ENCODE assay signal across 20 cellular contexts in the genomic region with DNA sequence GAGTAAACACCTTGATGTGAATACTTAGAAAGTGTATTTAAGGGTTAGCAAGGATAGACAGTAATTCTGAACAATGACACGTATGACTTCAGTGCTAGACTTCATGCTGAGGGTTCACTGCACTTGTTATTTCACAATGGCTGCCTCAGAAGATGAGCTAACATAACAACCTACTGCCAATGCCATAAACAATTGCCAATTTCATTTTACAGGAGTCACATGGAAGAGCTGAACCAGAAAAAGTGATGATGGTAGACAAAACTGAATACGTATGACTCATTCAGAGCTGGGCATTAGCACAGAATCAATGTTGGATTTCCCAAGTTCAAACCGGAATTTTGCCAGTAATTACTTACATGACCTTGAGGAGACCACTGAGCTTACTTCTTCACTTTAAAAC.
DNase-seq lines count a peak whose midpoint lies in the region; ATAC-seq and TF ChIP-seq lines count a peak whose summit lies in the region.
"Had no signal": no experiment of that assay in that cellular context is flagged by ENCODE, and none has a peak within 500 bp of the region (broad histone marks: within the 10 kb centered on the region; RNA-seq: fewer than 3 reads in every experiment).

No MANE protein-coding gene starts in this region.

- no peak overlapping the region for H3K27ac Mint-ChIP-seq in activated naive CD8-positive, alpha-beta T cell treated with anti-CD3 and anti-CD28 coated beads for 36 hours
- H3K27ac Mint-ChIP-seq: activated T-helper 17 cell treated with anti-CD3 and anti-CD28 coated beads, Interleukin-2, amount 50 U/mL, for 72 hours; naive thymus-derived CD4-positive, alpha-beta T cell; progenitor cell of endocrine pancreas; stimulated activated naive CD8-positive, alpha-beta T cell treated with anti-CD3 and anti-CD28 coated beads, Interleukin-15, Interleukin-2, amounts not matched to agents 100 ng/mL and 50 ng/mL, for 24 hours had no signal

- no peaks in the 10 kb centered on the region for H3K27me3 Mint-ChIP-seq in activated naive CD8-positive, alpha-beta T cell treated with anti-CD3 and anti-CD28 coated beads for 36 hours
- H3K27me3 Mint-ChIP-seq: activated T-helper 17 cell treated with anti-CD3 and anti-CD28 coated beads, Interleukin-2, amount 50 U/mL, for 72 hours; naive thymus-derived CD4-positive, alpha-beta T cell; progenitor cell of endocrine pancreas; stimulated activated naive CD8-positive, alpha-beta T cell treated with anti-CD3 and anti-CD28 coated beads, Interleukin-15, Interleukin-2, amounts not matched to agents 100 ng/mL and 50 ng/mL, for 24 hours had no signal

- no peak overlapping the region for H3K4me3 Mint-ChIP-seq in activated naive CD8-positive, alpha-beta T cell treated with anti-CD3 and anti-CD28 coated beads for 36 hours
- H3K4me3 Mint-ChIP-seq: activated T-helper 17 cell treated with anti-CD3 and anti-CD28 coated beads, Interleukin-2, amount 50 U/mL, for 72 hours; naive thymus-derived CD4-positive, alpha-beta T cell; stimulated activated naive CD8-positive, alpha-beta T cell treated with anti-CD3 and anti-CD28 coated beads, Interleukin-15, Interleukin-2, amounts not matched to agents 100 ng/mL and 50 ng/mL, for 24 hours had no signal

- no peak for TF ChIP-seq CTCF in foreskin fibroblast (IDR thresholded peaks at IDR 0.05; ENCODE audit: low read depth, low read length)

- peaks cover 5% of the 10 kb centered on the region for H3K9me3 Mint-ChIP-seq in activated naive CD8-positive, alpha-beta T cell treated with anti-CD3 and anti-CD28 coated beads for 36 hours

- no peaks in the 10 kb centered on the region for H3K36me3 Mint-ChIP-seq in activated naive CD8-positive, alpha-beta T cell treated with anti-CD3 and anti-CD28 coated beads for 36 hours

- no peaks in the 10 kb centered on the region for H3K4me1 Mint-ChIP-seq in activated naive CD8-positive, alpha-beta T cell treated with anti-CD3 and anti-CD28 coated beads for 36 hours
- H3K4me1 Mint-ChIP-seq: activated T-helper 17 cell treated with anti-CD3 and anti-CD28 coated beads, Interleukin-2, amount 50 U/mL, for 72 hours; naive thymus-derived CD4-positive, alpha-beta T cell had no signal

- no peak overlapping the region for H3K4me3 ChIP-seq in foreskin fibroblast (ENCODE audit: low read depth in 1 of 2, low read length in 2 of 2)
- H3K4me3 ChIP-seq: A549, dorsolateral prefrontal cortex had no signal

- peak; percentile 2 for DNase-seq in AG08396 (ENCODE audit: low spot score)
- DNase-seq in HS-5 (ENCODE audit: low read depth), result peak; percentile 56
- DNase-seq in astrocyte of the hippocampus (ENCODE audit: low read depth, low spot score), result peak; percentile 16
- peak; percentile 73 to 78 for DNase-seq in foreskin fibroblast
- DNase-seq in DMS79 treated with DMSO at 0.1 percent for 48 hours (lab: John Stamatoyannopoulos, UW), result no peak
- no peak for DNase-seq in activated naive CD8-positive, alpha-beta T cell treated with anti-CD3 and anti-CD28 coated beads for 36 hours
- DNase-seq in NCI-H1694 (lab: John Stamatoyannopoulos, UW), result no peak
- DNase-seq: anterior cingulate cortex; Calu3; dorsolateral prefrontal cortex; foreskin melanocyte; naive thymus-derived CD4-positive, alpha-beta T cell; NCI-H2081; stimulated activated CD4-positive, alpha-beta T cell treated with anti-CD3 and anti-CD28 coated beads, Interleukin-15, amount 100 ng/mL, for 24 hours; T-helper 1 cell had no signal

- no peak for ATAC-seq in HG02759 (IDR thresholded peaks at IDR 0.05; ENCODE audit: unreplicated experiment)
- ATAC-seq: A549; activated T-helper 17 cell treated with anti-CD3 and anti-CD28 coated beads, Interleukin-2, amount 50 U/mL, for 72 hours; naive thymus-derived CD4-positive, alpha-beta T cell had no signal

Comparison
In these comparisons a context has a peak if more than half of its experiments do, and no peak if none do; other contexts are left out.
1. DNase-seq: peak in AG08396 (single experiment), HS-5 (single experiment), astrocyte of the hippocampus (single experiment) and foreskin fibroblast (2 of 2); none in DMS79 treated with DMSO at 0.1 percent for 48 hours (single experiment), activated naive CD8-positive, alpha-beta T cell treated with anti-CD3 and anti-CD28 coated beads for 36 hours (single experiment) and NCI-H1694 (single experiment).